Comparison of ENCODE assay signal across 15 cellular contexts in genomic region chr5:6453937-6454560, GRCh38. TPM values are rescaled to one million over a fixed set of nuclear protein-coding genes. Genes with fewer than 3 reads are reported as not detected.
"Had no signal": no experiment of that assay in that cellular context is flagged by ENCODE, and none has a peak within 500 bp of the region (broad histone marks: within the 10 kb centered on the region; RNA-seq: fewer than 3 reads in every experiment).

No MANE protein-coding gene starts in this region.

- H3K36me3 ChIP-seq: brain microvascular endothelial cell, left lung, tibial nerve had no signal

- H3K9me3 ChIP-seq: left lung, tibial nerve had no signal

- H3K4me3 ChIP-seq: left lung, tibial nerve had no signal

- DNase-seq: activated CD4-positive, alpha-beta T cell treated with anti-CD3 and anti-CD28 coated beads, Interleukin-2, amount 50 U/mL, for 48 hours; activated CD4-positive, CD25-positive, alpha-beta regulatory T cell treated with anti-CD3 and anti-CD28 coated beads, Interleukin-2, amount 50 U/mL, for 72 hours; activated CD8-positive, alpha-beta memory T cell treated with anti-CD3 and anti-CD28 coated beads, Interleukin-2, amount 10 ng/mL, durations not matched to agents 7 days and 5 days; activated effector memory CD4-positive, alpha-beta T cell treated with anti-CD3 and anti-CD28 coated beads, Interleukin-2, amount 50 U/mL, for 16 hours; activated T-cell treated with anti-CD3 and anti-CD28 coated beads, Interleukin-2, amount 50 U/mL, for 24 hours; amniotic stem cell; brain microvascular endothelial cell; head of caudate nucleus; left lung; mesendoderm; small intestine had no signal

- H3K27ac ChIP-seq: brain microvascular endothelial cell, left lung, tibial nerve had no signal

- ATAC-seq: activated CD8-positive, alpha-beta memory T cell treated with anti-CD3 and anti-CD28 coated beads, Interleukin-2, amount 10 ng/mL, durations not matched to agents 7 days and 5 days; activated naive CD4-positive, alpha-beta T cell treated with anti-CD3 and anti-CD28 coated beads, Interleukin-2, amount 50 U/mL, for 72 hours; left lung had no signal

RNA-seq across cellular contexts. Expression of gene UBE2QL1, which starts 5.4 kb away (rescaled TPM):
- total RNA-seq: activated naive CD4-positive, alpha-beta T cell treated with anti-CD3 and anti-CD28 coated beads, Interleukin-2, amount 50 U/mL, for 72 hours; renal cortical epithelial cell had no signal
- polyA plus RNA-seq: keratinocyte had no signal
